8 cellular contexts compared by ENCODE assay signal in the genomic region with DNA sequence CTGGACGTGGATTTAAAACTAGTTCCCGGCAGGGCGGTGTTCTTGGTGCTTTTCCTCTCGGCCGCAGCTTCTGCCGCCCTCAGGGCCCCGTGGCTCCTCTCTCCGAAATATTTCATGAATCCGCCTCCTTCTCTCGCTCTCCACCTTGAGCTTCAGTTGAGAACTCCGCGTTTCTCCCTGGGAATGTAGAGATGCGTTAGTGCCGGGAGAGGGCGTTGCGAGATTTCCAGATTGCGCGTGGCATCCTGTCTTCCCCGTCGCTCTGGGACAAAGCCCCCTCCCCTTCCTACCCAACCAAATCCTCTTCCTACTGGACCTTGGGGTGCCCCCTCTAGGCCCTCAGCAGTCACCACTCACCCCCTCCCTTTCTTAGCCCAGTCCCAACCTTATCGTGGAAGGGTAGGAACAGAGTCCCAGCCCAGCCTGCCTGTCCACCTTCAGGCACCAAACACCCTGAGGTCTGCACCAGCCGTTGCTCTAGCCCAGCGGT. TPM values are rescaled to one million over a fixed set of nuclear protein-coding genes. Genes with fewer than 3 reads are reported as not detected.
DNase-seq lines count a peak whose midpoint lies in the region; ATAC-seq and TF ChIP-seq lines count a peak whose summit lies in the region.

No MANE protein-coding gene starts in this region.

- H3K27me3 Mint-ChIP-seq in glutamatergic neuron (ENCODE audit: unreplicated experiment): peaks cover 3% of the 10 kb centered on the region

- H3K4me3 Mint-ChIP-seq in glutamatergic neuron (ENCODE audit: unreplicated experiment): peak overlapping the region; percentile 28

- POLR2A ChIA-PET in RWPE1 (lab: Yijun Ruan, JAX; ENCODE audit: low non-redundant PET): no interaction called here

- peaks cover 5% of the 10 kb centered on the region for H3K9me3 Mint-ChIP-seq in glutamatergic neuron (ENCODE audit: unreplicated experiment)

- H3K27ac Mint-ChIP-seq in glutamatergic neuron (ENCODE audit: unreplicated experiment): peak overlapping the region; percentile 39

- peaks cover 26% of the 10 kb centered on the region for H3K4me1 Mint-ChIP-seq in glutamatergic neuron (ENCODE audit: low read depth, unreplicated experiment)

- DNase-seq in AG08395 (ENCODE audit: low spot score) (peak; percentile 52), GF-D8 (lab: John Stamatoyannopoulos, UW) (peak; percentile 39), RWPE1 (ENCODE audit: low spot score) (peak; percentile 18), glutamatergic neuron (no peak), superior temporal gyrus (ENCODE audit: extremely low spot score) (peak; percentile 42), NCI-H2196 treated with DMSO at 0.1 percent for 48 hours (lab: John Stamatoyannopoulos, UW; ENCODE audit: unreplicated experiment) (no peak)
- no peak for DNase-seq in effector CD4-positive, alpha-beta T cell

- H3K36me3 Mint-ChIP-seq in glutamatergic neuron (ENCODE audit: unreplicated experiment): no peaks in the 10 kb centered on the region

- TF ChIP-seq CTCF in RWPE1 (conservative IDR thresholded peaks at IDR 0.05; ENCODE audit: low read depth): no peak; the same call in 1 of the 2 replicates
- TF ChIP-seq CTCF in glutamatergic neuron (IDR thresholded peaks at IDR 0.05; ENCODE audit: partially characterized antibody, unreplicated experiment): peak; percentile 36

- H3K27ac ChIP-seq in RWPE1: no peak overlapping the region

- CTCF ChIA-PET in RWPE1 (lab: Yijun Ruan, JAX): interaction anchor here (0.7 to 1.3 kb wide), 6 partner anchors 9 to 172 kb away, joined by 3 to 5 read pairs (median 4); a partner anchor contains a TSS

- ATAC-seq in GM18867 (IDR thresholded peaks at IDR 0.05; ENCODE audit: unreplicated experiment): no peak

RNA-seq across cellular contexts. Expression of a gene that starts 15.5 kb away (rescaled TPM):
- not detected for total RNA-seq in glutamatergic neuron (ENCODE audit: unreplicated experiment)

RNA-seq across cellular contexts. Expression of a gene that starts 22.7 kb away (rescaled TPM):
- total RNA-seq in glutamatergic neuron (ENCODE audit: unreplicated experiment): not detected

RNA-seq across cellular contexts. Expression of a gene that starts 47.3 kb away (rescaled TPM):
- not detected for total RNA-seq in glutamatergic neuron (ENCODE audit: unreplicated experiment)

Comparison
In these comparisons a context has a peak if more than half of its experiments do, and no peak if none do; other contexts are left out.
1. DNase-seq: peak in AG08395 (single experiment), GF-D8 (single experiment), RWPE1 (single experiment) and superior temporal gyrus (single experiment); none in glutamatergic neuron (single experiment), effector CD4-positive, alpha-beta T cell (single experiment) and NCI-H2196 treated with DMSO at 0.1 percent for 48 hours (single experiment).